ENCODE assay signal across 15 cellular contexts in the genomic region with DNA sequence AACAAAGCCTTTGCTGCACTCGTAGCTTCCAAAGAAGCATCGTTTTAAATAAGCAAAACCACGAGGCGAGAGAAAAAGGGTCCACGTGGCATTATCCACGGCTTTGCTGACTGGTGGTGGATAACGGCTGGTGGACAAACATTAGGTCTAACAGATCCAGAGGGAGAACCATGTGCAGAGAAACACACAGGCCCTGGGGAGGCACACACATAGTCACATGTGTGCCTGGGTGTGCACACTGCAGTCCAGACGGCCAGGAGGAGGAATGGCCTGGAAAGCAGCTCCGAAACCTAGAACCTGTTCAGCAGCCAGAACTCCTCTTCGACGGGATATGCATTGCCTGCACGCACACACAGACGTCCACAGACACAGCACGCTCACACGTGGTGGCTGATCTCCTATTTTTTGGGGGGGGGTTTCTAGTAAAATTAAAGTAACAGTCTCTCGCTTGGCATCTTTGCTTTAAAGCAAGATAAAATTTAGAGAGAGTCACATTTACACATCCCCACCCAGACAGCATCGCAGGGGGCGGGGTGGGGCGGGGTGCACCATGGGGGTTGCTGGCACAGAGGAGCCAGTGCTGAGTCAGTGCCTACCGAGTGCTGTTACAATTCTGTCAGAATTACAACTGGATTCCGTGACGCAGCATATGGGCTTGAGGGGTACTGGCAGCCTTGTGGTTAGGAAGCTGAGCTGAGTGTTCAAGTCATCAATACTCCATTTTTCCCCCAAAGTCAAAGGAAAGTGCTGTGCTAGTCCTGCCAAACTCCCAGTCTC.
"Had no signal": no experiment of that assay in that cellular context is flagged by ENCODE, and none has a peak within 500 bp of the region (broad histone marks: within the 10 kb centered on the region; RNA-seq: fewer than 3 reads in every experiment).

No MANE protein-coding gene starts in this region.

- H3K4me3 Mint-ChIP-seq: activated CD8-positive, alpha-beta T cell treated with anti-CD3 and anti-CD28 coated beads for 36 hours; activated naive CD4-positive, alpha-beta T cell treated with anti-CD3 and anti-CD28 coated beads, Interleukin-2, amount 10 ng/mL, durations not matched to agents 7 days and 5 days; activated T-helper 17 cell treated with anti-CD3 and anti-CD28 coated beads, Interleukin-2, amount 50 U/mL, for 72 hours; naive thymus-derived CD8-positive, alpha-beta T cell had no signal

- H3K27ac ChIP-seq: adrenal gland, psoas muscle, sigmoid colon, WERI-Rb-1 had no signal

- H3K36me3 ChIP-seq: adrenal gland, sigmoid colon, WERI-Rb-1 had no signal

- H3K9me3 ChIP-seq: adrenal gland, psoas muscle, sigmoid colon had no signal

- DNase-seq: activated CD4-positive, alpha-beta T cell treated with anti-CD3 and anti-CD28 coated beads for 4 hours; activated CD8-positive, alpha-beta T cell treated with anti-CD3 and anti-CD28 coated beads for 36 hours; activated naive CD4-positive, alpha-beta T cell treated with anti-CD3 and anti-CD28 coated beads, Interleukin-2, amount 10 ng/mL, durations not matched to agents 7 days and 5 days; adrenal gland; dermis blood vessel endothelial cell; left colon; mammary epithelial cell; naive thymus-derived CD8-positive, alpha-beta T cell; psoas muscle; sigmoid colon; stimulated activated CD4-positive, alpha-beta T cell treated with anti-CD3 and anti-CD28 coated beads, Interleukin-2, amount 100 ng/mL, for 48 hours; stimulated activated naive CD8-positive, alpha-beta T cell treated with anti-CD3 and anti-CD28 coated beads, Interleukin-15, Interleukin-2, amounts not matched to agents 100 U/mL and 50 U/mL, for 24 hours; T1000; WERI-Rb-1 had no signal

- H3K4me3 ChIP-seq: adrenal gland, psoas muscle, sigmoid colon had no signal

- H3K27ac Mint-ChIP-seq: activated CD8-positive, alpha-beta T cell treated with anti-CD3 and anti-CD28 coated beads for 36 hours; activated naive CD4-positive, alpha-beta T cell treated with anti-CD3 and anti-CD28 coated beads, Interleukin-2, amount 10 ng/mL, durations not matched to agents 7 days and 5 days; activated T-helper 17 cell treated with anti-CD3 and anti-CD28 coated beads, Interleukin-2, amount 50 U/mL, for 72 hours; naive thymus-derived CD8-positive, alpha-beta T cell had no signal

- H3K36me3 Mint-ChIP-seq: activated naive CD4-positive, alpha-beta T cell treated with anti-CD3 and anti-CD28 coated beads, Interleukin-2, amount 10 ng/mL, durations not matched to agents 7 days and 5 days; naive thymus-derived CD8-positive, alpha-beta T cell had no signal

- ATAC-seq: activated CD8-positive, alpha-beta T cell treated with anti-CD3 and anti-CD28 coated beads for 36 hours; activated T-helper 17 cell treated with anti-CD3 and anti-CD28 coated beads, Interleukin-2, amount 50 U/mL, for 72 hours; left colon; naive thymus-derived CD8-positive, alpha-beta T cell; psoas muscle; stimulated activated naive CD8-positive, alpha-beta T cell treated with anti-CD3 and anti-CD28 coated beads, Interleukin-15, Interleukin-2, amounts not matched to agents 100 U/mL and 50 U/mL, for 24 hours had no signal

- H3K9me3 Mint-ChIP-seq: activated CD8-positive, alpha-beta T cell treated with anti-CD3 and anti-CD28 coated beads for 36 hours; activated naive CD4-positive, alpha-beta T cell treated with anti-CD3 and anti-CD28 coated beads, Interleukin-2, amount 10 ng/mL, durations not matched to agents 7 days and 5 days; activated T-helper 17 cell treated with anti-CD3 and anti-CD28 coated beads, Interleukin-2, amount 50 U/mL, for 72 hours; naive thymus-derived CD8-positive, alpha-beta T cell had no signal

- H3K4me1 ChIP-seq: adrenal gland, psoas muscle had no signal

- H3K4me1 Mint-ChIP-seq: activated naive CD4-positive, alpha-beta T cell treated with anti-CD3 and anti-CD28 coated beads, Interleukin-2, amount 10 ng/mL, durations not matched to agents 7 days and 5 days; activated T-helper 17 cell treated with anti-CD3 and anti-CD28 coated beads, Interleukin-2, amount 50 U/mL, for 72 hours; naive thymus-derived CD8-positive, alpha-beta T cell had no signal
